Comparison of ENCODE assay signal across 8 cellular contexts in the genomic region with DNA sequence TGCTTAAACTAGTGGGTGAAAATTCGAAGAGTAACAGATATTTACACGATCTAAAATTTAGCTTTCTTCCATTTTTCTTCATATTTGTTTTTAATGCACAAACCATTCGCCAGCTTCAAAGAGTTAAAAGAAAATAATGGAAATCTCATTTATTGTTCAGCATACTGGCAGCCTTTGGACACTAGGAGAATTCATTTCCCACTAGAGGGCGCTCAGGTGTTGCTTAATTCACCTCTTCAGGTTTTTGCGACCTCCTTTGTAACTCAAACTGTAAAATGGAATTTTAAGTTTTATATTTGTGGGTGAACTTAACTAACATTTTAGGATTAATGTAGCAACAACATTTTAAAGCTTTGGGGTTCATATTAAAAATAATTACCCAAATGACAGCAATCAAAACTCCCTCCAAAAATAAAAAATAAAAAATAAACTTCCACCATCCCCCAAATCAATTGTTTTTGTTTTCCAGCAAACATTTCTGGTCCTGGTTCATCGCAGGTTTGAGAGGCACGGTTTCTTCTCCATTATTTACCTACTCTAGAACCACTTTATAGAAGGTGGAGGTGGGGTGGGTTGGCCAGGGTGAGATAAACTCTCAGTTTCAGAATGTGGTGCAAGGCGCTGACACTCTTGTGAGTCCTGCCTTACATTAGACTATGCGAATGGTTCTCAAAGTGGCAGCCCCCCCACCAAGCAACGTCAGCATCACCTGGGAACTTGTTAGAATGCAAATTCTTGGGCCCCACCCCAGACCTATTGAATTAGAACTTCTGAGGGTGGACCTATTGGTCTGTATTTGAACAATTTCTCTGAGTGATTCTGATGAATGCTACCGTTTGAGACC. TPM values are rescaled to one million over a fixed set of nuclear protein-coding genes. Genes with fewer than 3 reads are reported as not detected.
DNase-seq lines count a peak whose midpoint lies in the region; ATAC-seq and TF ChIP-seq lines count a peak whose summit lies in the region.

No MANE protein-coding gene starts in this region.

- H3K27ac Mint-ChIP-seq in WTC11 = no peak overlapping the region
- no peak overlapping the region for H3K27ac Mint-ChIP-seq in nephron progenitor cell

- H3K27me3 Mint-ChIP-seq in WTC11 (ENCODE audit: low read depth) = no peaks in the 10 kb centered on the region
- H3K27me3 Mint-ChIP-seq in nephron progenitor cell (ENCODE audit: low read depth, poor library complexity) = peaks cover 5% of the 10 kb centered on the region

- TF ChIP-seq CTCF in WTC11 (IDR thresholded peaks at IDR 0.05) = peak; percentile 53
- TF ChIP-seq CTCF in esophagus muscularis mucosa (IDR thresholded peaks at IDR 0.05) = peak; percentile 62 to 80 (median 72)
- peak; percentile 83 for TF ChIP-seq CTCF in nephron progenitor cell (IDR thresholded peaks at IDR 0.05)

- H3K27me3 ChIP-seq in esophagus muscularis mucosa (no peaks in the 10 kb centered on the region), aorta (ENCODE audit: control insufficient read depth in 1 of 2, insufficient read depth in 2 of 2, low read length in 1 of 2) (no peaks in the 10 kb centered on the region)

- intact Hi-C loops in esophagus muscularis mucosa (cut with DNase I) = loop anchor here (5.0 kb wide), 2 partner anchors 294 to 414 kb away; no protein-coding TSS in a partner anchor
- intact Hi-C loops in aorta (cut with DNase I) = loop anchor here (2.0 to 5.0 kb wide), 3 partner anchors 244 to 414 kb away; no protein-coding TSS in a partner anchor

- H3K4me1 Mint-ChIP-seq in WTC11 (peaks cover 22% of the 10 kb centered on the region), nephron progenitor cell (peaks cover 9% of the 10 kb centered on the region)

- TF ChIP-seq POLR2A in esophagus muscularis mucosa (IDR thresholded peaks at IDR 0.05; ENCODE audit: low read depth) = no peak

- peak; percentile 56 for ATAC-seq in HG02763 (IDR thresholded peaks at IDR 0.05; ENCODE audit: unreplicated experiment)
- peak; percentile 62 for ATAC-seq in WTC11
- peak; percentile 82 for ATAC-seq in aorta (ENCODE audit: low FRiP score)

- TF ChIP-seq EP300 in esophagus muscularis mucosa (IDR thresholded peaks at IDR 0.05) = no peak

- H3K9me3 ChIP-seq in esophagus muscularis mucosa (no peaks in the 10 kb centered on the region), aorta (ENCODE audit: control insufficient read depth, low read length) (no peaks in the 10 kb centered on the region)

- H3K9me3 Mint-ChIP-seq in WTC11 (no peaks in the 10 kb centered on the region), nephron progenitor cell (no peaks in the 10 kb centered on the region)

- H3K4me1 ChIP-seq in esophagus muscularis mucosa (no peaks in the 10 kb centered on the region), aorta (ENCODE audit: control insufficient read depth in 1 of 2, insufficient read depth in 2 of 2, low read length in 2 of 2) (no peaks in the 10 kb centered on the region)

- H3K36me3 ChIP-seq in esophagus muscularis mucosa (no peaks in the 10 kb centered on the region), aorta (ENCODE audit: control insufficient read depth in 1 of 2, insufficient read depth in 2 of 2, low read length in 1 of 2) (no peaks in the 10 kb centered on the region)

- H3K4me3 ChIP-seq in esophagus muscularis mucosa (no peak overlapping the region), aorta (ENCODE audit: low read length in 2 of 2) (no peak overlapping the region)

- H3K4me3 Mint-ChIP-seq in WTC11 (no peak overlapping the region), nephron progenitor cell (no peak overlapping the region)

- 33% methylated on average over 11 of the region's 11 CpGs for WGBS in esophagus muscularis mucosa
- WGBS in aorta, 2 donors = 27 to 28% methylated on average over 11 of the region's 11 CpGs

- CTCF ChIA-PET in WTC11 (lab: Charles Lee) = interaction anchor here (0.7 to 2.9 kb wide), 9 partner anchors 16 to 401 kb away, joined by 3 to 16 read pairs (median 3); no protein-coding TSS in a partner anchor

- peak; percentile 22 to 39 for DNase-seq in activated CD4-positive, alpha-beta T cell treated with anti-CD3 and anti-CD28 coated beads for 24 hours (ENCODE audit: low read depth in 2 of 2)
- no peak for DNase-seq in activated CD4-positive, alpha-beta T cell treated with anti-CD3 and anti-CD28 coated beads for 1 hour
- DNase-seq in NCI-H2107 treated with DMSO at 0.1 percent for 48 hours (lab: John Stamatoyannopoulos, UW; ENCODE audit: unreplicated experiment) (peak; percentile 51), WTC11 (ENCODE audit: low spot score) (peak; percentile 54), esophagus muscularis mucosa (ENCODE audit: extremely low spot score) (no peak), nephron progenitor cell (peak; percentile 69), aorta (no peak)

- POLR2A ChIA-PET in WTC11 (lab: Charles Lee) = no interaction called here

- no peaks in the 10 kb centered on the region for H3K36me3 Mint-ChIP-seq in WTC11
- no peaks in the 10 kb centered on the region for H3K36me3 Mint-ChIP-seq in nephron progenitor cell (ENCODE audit: low read depth)

- H3K27ac ChIP-seq in esophagus muscularis mucosa (replicated peaks in 1 of 4) = no peak overlapping the region
- no peak overlapping the region for H3K27ac ChIP-seq in aorta (ENCODE audit: low read depth in 1 of 2, low read length in 2 of 2)

TF ChIP-seq in WTC11, 78 proteins besides CTCF, POLR2A, EP300 and RAD21:
- TF ChIP-seq, protein P1, sequence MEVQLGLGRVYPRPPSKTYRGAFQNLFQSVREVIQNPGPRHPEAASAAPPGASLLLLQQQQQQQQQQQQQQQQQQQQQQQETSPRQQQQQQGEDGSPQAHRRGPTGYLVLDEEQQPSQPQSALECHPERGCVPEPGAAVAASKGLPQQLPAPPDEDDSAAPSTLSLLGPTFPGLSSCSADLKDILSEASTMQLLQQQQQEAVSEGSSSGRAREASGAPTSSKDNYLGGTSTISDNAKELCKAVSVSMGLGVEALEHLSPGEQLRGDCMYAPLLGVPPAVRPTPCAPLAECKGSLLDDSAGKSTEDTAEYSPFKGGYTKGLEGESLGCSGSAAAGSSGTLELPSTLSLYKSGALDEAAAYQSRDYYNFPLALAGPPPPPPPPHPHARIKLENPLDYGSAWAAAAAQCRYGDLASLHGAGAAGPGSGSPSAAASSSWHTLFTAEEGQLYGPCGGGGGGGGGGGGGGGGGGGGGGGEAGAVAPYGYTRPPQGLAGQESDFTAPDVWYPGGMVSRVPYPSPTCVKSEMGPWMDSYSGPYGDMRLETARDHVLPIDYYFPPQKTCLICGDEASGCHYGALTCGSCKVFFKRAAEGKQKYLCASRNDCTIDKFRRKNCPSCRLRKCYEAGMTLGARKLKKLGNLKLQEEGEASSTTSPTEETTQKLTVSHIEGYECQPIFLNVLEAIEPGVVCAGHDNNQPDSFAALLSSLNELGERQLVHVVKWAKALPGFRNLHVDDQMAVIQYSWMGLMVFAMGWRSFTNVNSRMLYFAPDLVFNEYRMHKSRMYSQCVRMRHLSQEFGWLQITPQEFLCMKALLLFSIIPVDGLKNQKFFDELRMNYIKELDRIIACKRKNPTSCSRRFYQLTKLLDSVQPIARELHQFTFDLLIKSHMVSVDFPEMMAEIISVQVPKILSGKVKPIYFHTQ (CRISPR knock-in tag; IDR thresholded peaks at IDR 0.05) = no peak

RNA-seq across cellular contexts. Expression of a gene that starts 24.7 kb away (rescaled TPM):
- total RNA-seq in WTC11 (2021) (36.7 to 44.9 TPM (median 37.0 TPM) in 3 replicates), esophagus muscularis mucosa (10 to 100 TPM; 13.1 to 17.2 (median 15.6) TPM), aorta (10 to 100 TPM; 17.2 to 20.7 TPM)
- polyA plus RNA-seq in aorta = 1 to 10 TPM; 5.4 to 7.1 TPM

Comparison
In these comparisons a context has a peak if more than half of its experiments do, and no peak if none do; other contexts are left out.
1. DNase-seq: peak in activated CD4-positive, alpha-beta T cell treated with anti-CD3 and anti-CD28 coated beads for 24 hours (2 of 2), NCI-H2107 treated with DMSO at 0.1 percent for 48 hours (single experiment), WTC11 (single experiment) and nephron progenitor cell (single experiment); none in activated CD4-positive, alpha-beta T cell treated with anti-CD3 and anti-CD28 coated beads for 1 hour (single experiment), esophagus muscularis mucosa (single experiment) and aorta (0 of 2).
2. Peak in every context shown above with its lines, with median percentiles within 50 percentile points of each other: ATAC-seq and CTCF ChIP-seq.